In genomic region chr10:104038958-104039752, GRCh38 we compare ENCODE assay signal across 20 cellular contexts. TPM values are rescaled to one million over a fixed set of nuclear protein-coding genes. Genes with fewer than 3 reads are reported as not detected.
DNase-seq lines count a peak whose midpoint lies in the region; ATAC-seq and TF ChIP-seq lines count a peak whose summit lies in the region.
"Had no signal": no experiment of that assay in that cellular context is flagged by ENCODE, and none has a peak within 500 bp of the region (broad histone marks: within the 10 kb centered on the region; RNA-seq: fewer than 3 reads in every experiment).

No MANE protein-coding gene starts in this region.

- no peaks in the 10 kb centered on the region for H3K27me3 ChIP-seq in left lung
- H3K27me3 ChIP-seq in ovary = no peaks in the 10 kb centered on the region
- H3K27me3 ChIP-seq: BE2C had no signal

- peak; percentile 29 for DNase-seq in activated CD8-positive, alpha-beta memory T cell treated with anti-CD3 and anti-CD28 coated beads, Interleukin-2, amount 10 ng/mL, durations not matched to agents 7 days and 5 days
- no peak for DNase-seq in activated CD8-positive, alpha-beta memory T cell treated with anti-CD3 and anti-CD28 coated beads, Interleukin-2, amount 50 U/mL, for 4 hours
- DNase-seq in central memory CD8-positive, alpha-beta T cell (ENCODE audit: low spot score in 2 of 2) = no peak
- DNase-seq in left lung (no peak), ureter (ENCODE audit: low spot score) (peak; percentile 39), activated T-cell treated with anti-CD3 and anti-CD28 coated beads for 4 hours (no peak), NCI-H2227 treated with DMSO at 0.1 percent for 48 hours (lab: John Stamatoyannopoulos, UW) (no peak), ovary (no peak)
- DNase-seq: BE2C; CD4-positive, CD25-positive, alpha-beta regulatory T cell; DMS79; GOT3; KG1; NCI-H1105 treated with DMSO at 0.1 percent for 48 hours; NCI-H2029 treated with DMSO at 0.1 percent for 48 hours; NCI-H524 treated with DMSO at 0.1 percent for 48 hours; NCI-H82; SJCRH30 had no signal

- no peak overlapping the region for H3K4me3 Mint-ChIP-seq in activated CD8-positive, alpha-beta memory T cell treated with anti-CD3 and anti-CD28 coated beads, Interleukin-2, amount 10 ng/mL, durations not matched to agents 7 days and 5 days
- no peak overlapping the region for H3K4me3 Mint-ChIP-seq in central memory CD8-positive, alpha-beta T cell
- H3K4me3 Mint-ChIP-seq: CD4-positive, CD25-positive, alpha-beta regulatory T cell had no signal

- no peaks in the 10 kb centered on the region for H3K27me3 Mint-ChIP-seq in activated CD8-positive, alpha-beta memory T cell treated with anti-CD3 and anti-CD28 coated beads, Interleukin-2, amount 10 ng/mL, durations not matched to agents 7 days and 5 days
- H3K27me3 Mint-ChIP-seq in central memory CD8-positive, alpha-beta T cell = no peaks in the 10 kb centered on the region
- H3K27me3 Mint-ChIP-seq: CD4-positive, CD25-positive, alpha-beta regulatory T cell had no signal

- no peaks in the 10 kb centered on the region for H3K9me3 Mint-ChIP-seq in activated CD8-positive, alpha-beta memory T cell treated with anti-CD3 and anti-CD28 coated beads, Interleukin-2, amount 10 ng/mL, durations not matched to agents 7 days and 5 days (ENCODE audit: low read depth)
- no peaks in the 10 kb centered on the region for H3K9me3 Mint-ChIP-seq in central memory CD8-positive, alpha-beta T cell
- H3K9me3 Mint-ChIP-seq: CD4-positive, CD25-positive, alpha-beta regulatory T cell had no signal

- no peak for TF ChIP-seq EP300 in ovary (IDR thresholded peaks at IDR 0.05)

- H3K36me3 ChIP-seq in left lung (peaks cover 0 to 2% of the 10 kb centered on the region in 2 donors), ovary (no peaks in the 10 kb centered on the region)
- H3K36me3 ChIP-seq: BE2C, SJCRH30 had no signal

- H3K9me3 ChIP-seq in left lung = no peaks in the 10 kb centered on the region
- H3K9me3 ChIP-seq in ovary = no peaks in the 10 kb centered on the region
- H3K9me3 ChIP-seq: BE2C, SJCRH30 had no signal

- H3K4me1 Mint-ChIP-seq in activated CD8-positive, alpha-beta memory T cell treated with anti-CD3 and anti-CD28 coated beads, Interleukin-2, amount 10 ng/mL, durations not matched to agents 7 days and 5 days = no peaks in the 10 kb centered on the region
- no peaks in the 10 kb centered on the region for H3K4me1 Mint-ChIP-seq in central memory CD8-positive, alpha-beta T cell

- TF ChIP-seq POLR2A in ovary (IDR thresholded peaks at IDR 0.05) = no peak

- intact Hi-C loops in left lung (cut with DNase I) (no loop called here), ovary (cut with DNase I) (no loop called here)

- H3K4me3 ChIP-seq in left lung = no peak overlapping the region
- H3K4me3 ChIP-seq in ovary = no peak overlapping the region
- H3K4me3 ChIP-seq: SJCRH30 had no signal

- H3K4me1 ChIP-seq in left lung = peaks cover 0 to 6% of the 10 kb centered on the region in 2 donors
- no peaks in the 10 kb centered on the region for H3K4me1 ChIP-seq in ovary (ENCODE audit: insufficient read depth)
- H3K4me1 ChIP-seq: BE2C, SJCRH30 had no signal

- WGBS in ovary, 3 donors = 90 to 91% (median 90%) methylated on average over 7 of the region's 7 CpGs

- TF ChIP-seq CTCF in left lung (IDR thresholded peaks at IDR 0.05) (no peak), ovary (IDR thresholded peaks at IDR 0.05) (no peak)

- CTCF ChIA-PET in activated CD8-positive, alpha-beta memory T cell treated with anti-CD3 and anti-CD28 coated beads, Interleukin-2, amount 10 ng/mL, durations not matched to agents 7 days and 5 days (lab: Charles Lee) = no interaction called here

- H3K27ac Mint-ChIP-seq in activated CD8-positive, alpha-beta memory T cell treated with anti-CD3 and anti-CD28 coated beads, Interleukin-2, amount 10 ng/mL, durations not matched to agents 7 days and 5 days = no peak overlapping the region
- peak overlapping the region; percentile 52 for H3K27ac Mint-ChIP-seq in central memory CD8-positive, alpha-beta T cell (ENCODE audit: low read depth)

- no peak for ATAC-seq in activated CD8-positive, alpha-beta memory T cell treated with anti-CD3 and anti-CD28 coated beads, Interleukin-2, amount 10 ng/mL, durations not matched to agents 7 days and 5 days
- ATAC-seq in central memory CD8-positive, alpha-beta T cell (replicated peaks; ENCODE audit: extremely low read depth, poor library complexity, severe bottlenecking) = no peak
- peak; percentile 60 for ATAC-seq in left lung
- ATAC-seq: HCT116, Panc1 had no signal

- no peak overlapping the region for H3K27ac ChIP-seq in left lung
- H3K27ac ChIP-seq in ovary = no peak overlapping the region
- H3K27ac ChIP-seq: SJCRH30 had no signal

- no peaks in the 10 kb centered on the region for H3K36me3 Mint-ChIP-seq in activated CD8-positive, alpha-beta memory T cell treated with anti-CD3 and anti-CD28 coated beads, Interleukin-2, amount 10 ng/mL, durations not matched to agents 7 days and 5 days
- no peaks in the 10 kb centered on the region for H3K36me3 Mint-ChIP-seq in central memory CD8-positive, alpha-beta T cell (ENCODE audit: insufficient read depth)
- H3K36me3 Mint-ChIP-seq: CD4-positive, CD25-positive, alpha-beta regulatory T cell had no signal

RNA-seq across cellular contexts. Expression of gene COL17A1, which starts 46.5 kb away (rescaled TPM):
- total RNA-seq in activated CD8-positive, alpha-beta memory T cell treated with anti-CD3 and anti-CD28 coated beads, Interleukin-2, amount 10 ng/mL, durations not matched to agents 7 days and 5 days = not detected
- total RNA-seq in left lung (10 to 100 TPM in 1 of 2 donors, 1 to 10 TPM in 1; 2.1 to 43.4 TPM), ureter (18.5 TPM), ovary (under 1 TPM in 5 of 7 donors, not detected in 2; 0.23 to 0.90 (median 0.46) TPM)
- polyA plus RNA-seq in ovary = under 1 TPM; 0.17 to 0.67 TPM
- total RNA-seq: CD4-positive, CD25-positive, alpha-beta regulatory T cell; SJCRH30 had no signal

Comparison
In these comparisons a context has a peak if more than half of its experiments do, and no peak if none do; other contexts are left out.
1. DNase-seq: peak in activated CD8-positive, alpha-beta memory T cell treated with anti-CD3 and anti-CD28 coated beads, Interleukin-2, amount 10 ng/mL, durations not matched to agents 7 days and 5 days (single experiment) and ureter (single experiment); none in activated CD8-positive, alpha-beta memory T cell treated with anti-CD3 and anti-CD28 coated beads, Interleukin-2, amount 50 U/mL, for 4 hours (single experiment), central memory CD8-positive, alpha-beta T cell (0 of 2), left lung (0 of 2), activated T-cell treated with anti-CD3 and anti-CD28 coated beads for 4 hours (single experiment), NCI-H2227 treated with DMSO at 0.1 percent for 48 hours (single experiment) and ovary (0 of 5).